1 cellular context compared by ENCODE assay signal in genomic region chr6:69069881-69070280, GRCh38.
A peak's percentile ranks its signal among the peaks of the same experiment; 100 is the strongest.
TF ChIP-seq lines count a peak whose summit lies in the region.

No MANE protein-coding gene starts in this region.

TF ChIP-seq in SK-N-SH treated with all-trans-retinoic acid at 6 μM for 48 hours, 23 proteins besides CTCF, POLR2A, EP300 and RAD21 (continued from another document):
- 0 out of 2 replicates have a peak, but pooled peaks have one; percentile 23 for TF ChIP-seq ISL1 (CRISPR knock-in tag; IDR thresholded peaks at IDR 0.05)
